ENCODE assay signal across 15 cellular contexts in genomic region chr1:212452323-212453155, GRCh38. TPM values are rescaled to one million over a fixed set of nuclear protein-coding genes. Genes with fewer than 3 reads are reported as not detected.
DNase-seq lines count a peak whose midpoint lies in the region; ATAC-seq and TF ChIP-seq lines count a peak whose summit lies in the region.
"Had no signal": no experiment of that assay in that cellular context is flagged by ENCODE, and none has a peak within 500 bp of the region (broad histone marks: within the 10 kb centered on the region; RNA-seq: fewer than 3 reads in every experiment).

No MANE protein-coding gene starts in this region.

- H3K9me1 ChIP-seq in IMR-90 (ENCODE audit: insufficient read depth, low read length) = no peaks in the 10 kb centered on the region

- H3K4me1 ChIP-seq in IMR-90 (ENCODE audit: control insufficient read depth, insufficient read depth, low read length) = peaks cover 4% of the 10 kb centered on the region; the same call in 1 of the 2 replicates

- no peak overlapping the region for H4K91ac ChIP-seq in IMR-90 (ENCODE audit: insufficient read depth, low read depth, low read length)

- TF ChIP-seq CTCF in IMR-90 (conservative IDR thresholded peaks at IDR 0.05; ENCODE audit: low read depth, low read length) = no peak

- POLR2A ChIA-PET in IMR-90 (lab: Charles Lee; ENCODE audit: unreplicated experiment) = interaction anchor here (0.7 kb wide), 1 partner anchor 156 kb away, joined by 6 read pairs; the partner anchor contains the start of gene ATF3

- 0% methylated on average over 1 of the region's 15 CpGs; no CpG with 5 or more reads in 1 of the 2 experiments for WGBS in IMR-90 (ENCODE audit: extremely low coverage in 2 of 2, insufficient read length in 1 of 2), 2 experiments

- no peak overlapping the region for H3K4me2 ChIP-seq in IMR-90 (ENCODE audit: low read depth, low read length)
- H3K4me2 ChIP-seq: smooth muscle cell had no signal

- peak overlapping the region; percentile 17 for H2AK9ac ChIP-seq in IMR-90 (replicated peaks; ENCODE audit: low read depth, low read length, poor library complexity)

- no peak overlapping the region for H4K5ac ChIP-seq in IMR-90 (ENCODE audit: low read depth, low read length)

- DNase-seq in IMR-90 (peak; percentile 84), hippocampal formation (lab: John Stamatoyannopoulos, UW) (peak; percentile 26 to 27), superior temporal gyrus (ENCODE audit: extremely low spot score) (peak; percentile 65), GDM1 (lab: John Stamatoyannopoulos, UW) (no peak), H4 (ENCODE audit: low spot score) (no peak)
- DNase-seq: activated naive CD4-positive, alpha-beta T cell treated with Interleukin-2 at 50 U/mL for 16 hours; DND-41; lower lobe of right lung; NCI-H1105 had no signal

- no peak overlapping the region for H4K8ac ChIP-seq in IMR-90 (ENCODE audit: low read depth in 2 of 2, low read length in 2 of 2)

- H2AK5ac ChIP-seq in IMR-90 (ENCODE audit: low read depth, low read length) = 0 out of 2 replicates have a peak overlapping the region, but pooled peaks have one; percentile 24

- H4K20me1 ChIP-seq in IMR-90 (ENCODE audit: insufficient read depth, low read length) = no peaks in the 10 kb centered on the region

- H2BK15ac ChIP-seq in IMR-90 (ENCODE audit: low read depth, low read length) = no peak overlapping the region

- dilution Hi-C loops in IMR-90 (cut with HindIII; ENCODE audit: low sequenced_read_pairs, unreplicated experiment) = no loop called here

- H3K4me3 ChIP-seq in IMR-90 (ENCODE audit: insufficient read depth, low read depth, low read length) = no peak overlapping the region
- H3K4me3 ChIP-seq: lower lobe of right lung, smooth muscle cell had no signal

- in situ Hi-C loops in IMR-90 (cut with MboI; ENCODE audit: low sequenced_read_pairs) = loop anchor here (10.0 kb wide), 2 partner anchors 158 to 768 kb away; no protein-coding TSS in a partner anchor

- H2BK5ac ChIP-seq in IMR-90 (ENCODE audit: low read depth, low read length, poor library complexity, severe bottlenecking) = no peak overlapping the region

- peak overlapping the region; percentile 29 for H2AFZ ChIP-seq in IMR-90 (replicated peaks; ENCODE audit: low read length, poor library complexity)

- no peak overlapping the region for H3K23ac ChIP-seq in IMR-90 (ENCODE audit: low read depth, low read length)

- no peak overlapping the region for H3K14ac ChIP-seq in IMR-90 (replicated peaks; ENCODE audit: low read depth, low read length)

- no peak overlapping the region for H3K9ac ChIP-seq in IMR-90 (ENCODE audit: low read depth, low read length)

- H3K27ac ChIP-seq in IMR-90 (ENCODE audit: insufficient read depth, low read length) (no peak overlapping the region), cingulate gyrus (ENCODE audit: low read depth, low read length) (peak overlapping the region; percentile 43)
- H3K27ac ChIP-seq: epithelial cell of prostate, lower lobe of right lung had no signal

- no peak overlapping the region for H2BK120ac ChIP-seq in IMR-90 (ENCODE audit: low read depth, low read length)

- H3K79me1 ChIP-seq in IMR-90 (ENCODE audit: low read depth in 1 of 2, low read length in 2 of 2) = no peaks in the 10 kb centered on the region

- intact Hi-C loops in IMR-90 (cut with micrococcal nuclease) = no loop called here

- no peak overlapping the region for H3K18ac ChIP-seq in IMR-90 (ENCODE audit: low read depth, low read length)

- no peak overlapping the region for H3K4ac ChIP-seq in IMR-90 (ENCODE audit: low read depth, low read length)

- TF ChIP-seq RAD21 in IMR-90 (IDR thresholded peaks at IDR 0.05; ENCODE audit: low read length) = no peak

- no peaks in the 10 kb centered on the region for H3K27me3 ChIP-seq in IMR-90 (ENCODE audit: control insufficient read depth, insufficient read depth, low read length)

- H3K56ac ChIP-seq in IMR-90 (ENCODE audit: extremely low read depth, insufficient read depth, low read length) = no peak overlapping the region

- peaks cover under 1% of the 10 kb centered on the region; the same call in 1 of the 2 replicates for H3K36me3 ChIP-seq in IMR-90 (ENCODE audit: control insufficient read depth, insufficient read depth, low read length)
- H3K36me3 ChIP-seq: lower lobe of right lung had no signal

- no peaks in the 10 kb centered on the region for H3K9me3 ChIP-seq in IMR-90 (ENCODE audit: control insufficient read depth, insufficient read depth, low read length)
- H3K9me3 ChIP-seq: lower lobe of right lung had no signal

- H2BK20ac ChIP-seq in IMR-90 (ENCODE audit: low read depth, low read length) = no peak overlapping the region

- CTCF ChIA-PET in IMR-90 (lab: Yijun Ruan, JAX) = no interaction called here

- no peak for TF ChIP-seq POLR2A in IMR-90 (IDR thresholded peaks at IDR 0.05; ENCODE audit: low read depth, low read length)

- ATAC-seq in IMR-90 (ENCODE audit: low read depth) = peak; percentile 79
- no peak for ATAC-seq in GM18907 (IDR thresholded peaks at IDR 0.05; ENCODE audit: unreplicated experiment)
- no peak for ATAC-seq in HG03521 (IDR thresholded peaks at IDR 0.05; ENCODE audit: unreplicated experiment)
- ATAC-seq: lower lobe of right lung; stimulated activated memory B cell treated with anti-CD40 and anti-IgM and Interleukin-4, amounts not matched to agents 10 μg/mL and 1 μg/mL and 100 μg/mL, for 72 hours had no signal

- BruUV-seq in IMR-90 (replicated peaks; lab: Mats Ljungman, UMichigan) = no TSS peak

TF ChIP-seq in IMR-90, 13 proteins besides CTCF, POLR2A, EP300 and RAD21:
- TF ChIP-seq, protein P1, sequence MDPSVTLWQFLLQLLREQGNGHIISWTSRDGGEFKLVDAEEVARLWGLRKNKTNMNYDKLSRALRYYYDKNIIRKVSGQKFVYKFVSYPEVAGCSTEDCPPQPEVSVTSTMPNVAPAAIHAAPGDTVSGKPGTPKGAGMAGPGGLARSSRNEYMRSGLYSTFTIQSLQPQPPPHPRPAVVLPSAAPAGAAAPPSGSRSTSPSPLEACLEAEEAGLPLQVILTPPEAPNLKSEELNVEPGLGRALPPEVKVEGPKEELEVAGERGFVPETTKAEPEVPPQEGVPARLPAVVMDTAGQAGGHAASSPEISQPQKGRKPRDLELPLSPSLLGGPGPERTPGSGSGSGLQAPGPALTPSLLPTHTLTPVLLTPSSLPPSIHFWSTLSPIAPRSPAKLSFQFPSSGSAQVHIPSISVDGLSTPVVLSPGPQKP (IDR thresholded peaks at IDR 0.05; ENCODE audit: borderline replicate concordance, low read depth, low read length) = no peak
- TF ChIP-seq CHD1 (IDR thresholded peaks at IDR 0.05; ENCODE audit: low read depth, low read length) = no peak
- TF ChIP-seq USF2 (IDR thresholded peaks at IDR 0.05; ENCODE audit: low read depth, low read length) = no peak
- TF ChIP-seq SMC3 (IDR thresholded peaks at IDR 0.05; ENCODE audit: low read depth, low read length) = no peak
- no peak for TF ChIP-seq FOS (IDR thresholded peaks at IDR 0.05; ENCODE audit: low read depth, low read length)
- peak; percentile 45; the same call in 1 of the 2 replicates for TF ChIP-seq NFE2L2 (IDR thresholded peaks at IDR 0.05; ENCODE audit: low read depth, low read length)
- no peak for TF ChIP-seq CEBPB (IDR thresholded peaks at IDR 0.05; ENCODE audit: low read depth, low read length)
- TF ChIP-seq MAFK (IDR thresholded peaks at IDR 0.05; ENCODE audit: low read depth, low read length) = peak; percentile 57
- TF ChIP-seq MXI1 (IDR thresholded peaks at IDR 0.05; ENCODE audit: borderline replicate concordance, low read depth, low read length) = peak; percentile 52; the same call in 1 of the 2 replicates
TF ChIP-seq in IMR-90: peak in this region for 3.

RNA-seq across cellular contexts. Expression of gene NENF, which starts 19.8 kb away (rescaled TPM):
- total RNA-seq in IMR-90 (2012; rRNA removed) = 15.0 and 16.0 TPM in 2 replicates
- polyA plus RNA-seq in IMR-90 (2012; rRNA removed) = 40.4 and 50.6 TPM in 2 replicates
- polyA plus RNA-seq in IMR-90 (2012; cell fraction: cytosol; rRNA removed) = 42.0 and 55.1 TPM in 2 replicates
- polyA plus RNA-seq in IMR-90 (2012; cell fraction: nucleus; rRNA removed; ENCODE audit: low replicate concordance) = 11.2 and 13.0 TPM in 2 replicates
- 65.3 and 74.8 TPM in 2 replicates for total RNA-seq in H4 (2014; rRNA removed; shearing (Covaris generic))

RNA-seq across cellular contexts. Expression of gene PACC1, which starts 37.9 kb away (rescaled TPM):
- 8.6 and 10.6 TPM in 2 replicates for total RNA-seq in IMR-90 (2012; rRNA removed)
- 12.0 and 13.4 TPM in 2 replicates for polyA plus RNA-seq in IMR-90 (2012; rRNA removed)
- 5.5 and 7.8 TPM in 2 replicates for polyA plus RNA-seq in IMR-90 (2012; cell fraction: cytosol; rRNA removed)
- polyA plus RNA-seq in IMR-90 (2012; cell fraction: nucleus; rRNA removed; ENCODE audit: low replicate concordance) = 5.6 and 7.5 TPM in 2 replicates
- 14.8 and 15.9 TPM in 2 replicates for total RNA-seq in H4 (2014; rRNA removed; shearing (Covaris generic))

Comparison
In these comparisons a context has a peak if more than half of its experiments do, and no peak if none do; other contexts are left out.
1. DNase-seq: peak in IMR-90 (single experiment), hippocampal formation (2 of 2) and superior temporal gyrus (single experiment); none in GDM1 (single experiment) and H4 (single experiment).